In genomic region chr18:44679912-44680270, GRCh38 we compare ENCODE assay signal across 8 cellular contexts. TPM values are rescaled to one million over a fixed set of nuclear protein-coding genes. Genes with fewer than 3 reads are reported as not detected.
DNase-seq lines count a peak whose midpoint lies in the region; ATAC-seq and TF ChIP-seq lines count a peak whose summit lies in the region.

No MANE protein-coding gene starts in this region.

- no peak overlapping the region for H4K91ac ChIP-seq in neuronal stem cell (ENCODE audit: low read depth, low read length, poor library complexity)

- peak overlapping the region; percentile 82 for H2BK5ac ChIP-seq in neuronal stem cell (ENCODE audit: low read length)

- H3K4me1 Mint-ChIP-seq in activated T-cell treated with anti-CD3 and anti-CD28 coated beads, Interleukin-2, amount 50 U/mL, for 4 hours (ENCODE audit: low read depth): no peaks in the 10 kb centered on the region

- H3K4me2 ChIP-seq in neuronal stem cell (ENCODE audit: insufficient read depth, low read length, poor library complexity, severe bottlenecking): peak overlapping the region; percentile 81

- POLR2A ChIA-PET in BJ (lab: Charles Lee): no interaction called here

- H3K36me3 Mint-ChIP-seq in activated T-cell treated with anti-CD3 and anti-CD28 coated beads, Interleukin-2, amount 50 U/mL, for 4 hours (ENCODE audit: insufficient read depth): no peaks in the 10 kb centered on the region

- CTCF ChIA-PET in BJ (lab: Yijun Ruan, JAX): interaction anchor here (0.6 to 1.3 kb wide), 3 partner anchors 12 to 377 kb away, joined by 3 read pairs; no protein-coding TSS in a partner anchor

- DNase-seq in BJ (ENCODE audit: low read depth): no peak
- DNase-seq in NCI-H2171 treated with DMSO at 0.1 percent for 48 hours (lab: John Stamatoyannopoulos, UW): peak; percentile 74
- DNase-seq in activated T-cell treated with anti-CD3 and anti-CD28 coated beads, Interleukin-2, amount 50 U/mL, for 4 hours: peak; percentile 9
- DNase-seq in germinal center (ENCODE audit: low spot score): peak; percentile 58
- no peak for DNase-seq in neuronal stem cell (ENCODE audit: low spot score)
- no peak for DNase-seq in GOT3 (lab: John Stamatoyannopoulos, UW)

- TF ChIP-seq CTCF in BJ (IDR thresholded peaks at IDR 0.05; ENCODE audit: insufficient read depth, low read depth, low read length): no peak

- peak overlapping the region; percentile 58 for H2AK5ac ChIP-seq in neuronal stem cell (ENCODE audit: low read depth, low read length)

- no peaks in the 10 kb centered on the region; the same call in 1 of the 2 replicates for H3K27me3 ChIP-seq in BJ (ENCODE audit: control insufficient read depth, insufficient read depth, low read length)
- H3K27me3 ChIP-seq in neuronal stem cell (ENCODE audit: control insufficient read depth in 3 of 3, insufficient read depth in 3 of 3, low read depth in 1 of 3, low read length in 3 of 3): no peaks in the 10 kb centered on the region

- no peak overlapping the region for H2BK15ac ChIP-seq in neuronal stem cell (ENCODE audit: low read length)

- peak overlapping the region; percentile 61 for H3K27ac ChIP-seq in neuronal stem cell (replicated peaks; ENCODE audit: low read length)

- H3K79me1 ChIP-seq in neuronal stem cell (ENCODE audit: low read depth, low read length): no peaks in the 10 kb centered on the region

- H3K18ac ChIP-seq in neuronal stem cell (ENCODE audit: low read length): peak overlapping the region; percentile 96

- H3K4ac ChIP-seq in neuronal stem cell (ENCODE audit: low read length): no peak overlapping the region

- H3K4me3 ChIP-seq in BJ (ENCODE audit: low read depth, low read length): peak overlapping the region; percentile 82
- H3K4me3 ChIP-seq in neuronal stem cell (ENCODE audit: low read length in 2 of 2): peak overlapping the region; percentile 80 to 89

- peak overlapping the region; percentile 88 for H2AFZ ChIP-seq in neuronal stem cell (ENCODE audit: low read length)

- H3K14ac ChIP-seq in neuronal stem cell (ENCODE audit: low read length): peak overlapping the region; percentile 95

- no peak overlapping the region for H2BK120ac ChIP-seq in neuronal stem cell (ENCODE audit: low read depth, low read length)

- H4K8ac ChIP-seq in neuronal stem cell (ENCODE audit: low read depth, low read length): no peak overlapping the region

- H3K9ac ChIP-seq in neuronal stem cell (ENCODE audit: low read depth, low read length, poor library complexity): peak overlapping the region; percentile 89

- no peak overlapping the region for H2BK12ac ChIP-seq in neuronal stem cell (ENCODE audit: low read length)

- no peaks in the 10 kb centered on the region for H3K9me3 ChIP-seq in neuronal stem cell (replicated peaks in 1 of 2; ENCODE audit: control insufficient read depth in 2 of 2, insufficient read depth in 1 of 2, low read depth in 1 of 2, low read length in 2 of 2)

- no peaks in the 10 kb centered on the region for H3K9me3 Mint-ChIP-seq in activated T-cell treated with anti-CD3 and anti-CD28 coated beads, Interleukin-2, amount 50 U/mL, for 4 hours

- H3K4me3 Mint-ChIP-seq in activated T-cell treated with anti-CD3 and anti-CD28 coated beads, Interleukin-2, amount 50 U/mL, for 4 hours: no peak overlapping the region

- no peaks in the 10 kb centered on the region for H3K36me3 ChIP-seq in BJ (ENCODE audit: control insufficient read depth, insufficient read depth, low read length)
- no peaks in the 10 kb centered on the region for H3K36me3 ChIP-seq in neuronal stem cell (replicated peaks in 1 of 2; ENCODE audit: control insufficient read depth in 2 of 2, insufficient read depth in 2 of 2, low read length in 2 of 2)

- H3K23ac ChIP-seq in neuronal stem cell (ENCODE audit: low read depth, low read length, poor library complexity): no peak overlapping the region

- peaks cover 12% of the 10 kb centered on the region for H3K27me3 Mint-ChIP-seq in activated T-cell treated with anti-CD3 and anti-CD28 coated beads, Interleukin-2, amount 50 U/mL, for 4 hours (ENCODE audit: low read depth)

- WGBS in neuronal stem cell (ENCODE audit: extremely low coverage in 2 of 2, insufficient read length in 2 of 2, insufficient replicate concordance in 1 of 2), 2 donors: no CpG with 5 or more reads among the region's 41 CpGs

- H3K4me1 ChIP-seq in neuronal stem cell (ENCODE audit: control insufficient read depth in 2 of 2, insufficient read depth in 1 of 2, low read depth in 1 of 2, low read length in 2 of 2): peaks cover 16 to 19% of the 10 kb centered on the region in 2 donors

- peak; percentile 16 for ATAC-seq in GM19351 (IDR thresholded peaks at IDR 0.05; ENCODE audit: unreplicated experiment)
- ATAC-seq in activated T-cell treated with anti-CD3 and anti-CD28 coated beads, Interleukin-2, amount 50 U/mL, for 4 hours: peak in 1 of 2 donors; percentile 25
- no peak for ATAC-seq in GM21367 (IDR thresholded peaks at IDR 0.05; ENCODE audit: unreplicated experiment)

RNA-seq across cellular contexts. Expression of gene SETBP1, which starts 0.8 kb away (rescaled TPM):
- 2.6 and 2.9 TPM in 2 replicates for polyA plus RNA-seq in BJ (2011; rRNA removed)
- polyA minus RNA-seq in BJ (2011; rRNA and poly(A)+ RNA removed): 4.7 and 5.9 TPM in 2 replicates
- 1 to 10 TPM; 6.2 to 9.2 (median 7.6) TPM for total RNA-seq in activated T-cell treated with anti-CD3 and anti-CD28 coated beads, Interleukin-2, amount 50 U/mL, for 4 hours
- polyA plus RNA-seq in neuronal stem cell (2013, experiment 1 of 2): 4.7 TPM
- polyA plus RNA-seq in neuronal stem cell (2013, experiment 2 of 2): 4.8 TPM

Comparison
In these comparisons a context has a peak if more than half of its experiments do, and no peak if none do; other contexts are left out.
1. DNase-seq: peak in NCI-H2171 treated with DMSO at 0.1 percent for 48 hours (single experiment), activated T-cell treated with anti-CD3 and anti-CD28 coated beads, Interleukin-2, amount 50 U/mL, for 4 hours (single experiment) and germinal center (single experiment); none in BJ (single experiment), neuronal stem cell (single experiment) and GOT3 (single experiment).